In the genomic region with DNA sequence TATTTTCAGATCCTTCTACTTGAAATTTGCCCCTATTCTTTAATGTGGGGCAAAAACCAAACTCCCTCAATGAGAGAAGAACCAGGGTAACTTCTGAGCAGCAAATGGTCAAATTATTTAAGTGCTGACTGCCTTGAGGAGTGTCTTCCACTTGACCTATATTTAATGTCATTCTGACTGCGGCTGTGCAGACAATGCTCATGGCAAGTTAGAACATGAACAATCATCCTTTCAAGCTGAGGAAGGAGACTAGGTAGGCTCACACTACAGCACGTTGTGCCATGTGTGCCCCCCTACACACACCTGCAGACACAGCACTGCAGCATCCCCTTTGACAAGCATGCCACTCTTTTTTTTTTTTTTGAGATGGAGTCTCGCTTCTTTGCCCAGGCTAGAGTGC, we compare ENCODE assay signal across 21 cellular contexts.
DNase-seq lines count a peak whose midpoint lies in the region; ATAC-seq and TF ChIP-seq lines count a peak whose summit lies in the region.
"Had no signal": no experiment of that assay in that cellular context is flagged by ENCODE, and none has a peak within 500 bp of the region (broad histone marks: within the 10 kb centered on the region; RNA-seq: fewer than 3 reads in every experiment).

No MANE protein-coding gene starts in this region.

- H3K4me3 ChIP-seq in OCI-LY1 (ENCODE audit: low read depth, low read length, poor library complexity, severe bottlenecking) (no peak overlapping the region), esophagus (ENCODE audit: low read depth in 1 of 2, low read length in 2 of 2) (no peak overlapping the region)
- H3K4me3 ChIP-seq: BLaER1 treated with 17β-estradiol and CSF1 and Interleukin-3, amounts not matched to agents 10 nM and 100 nM; K562 had no signal

- DNase-seq in DMS79 treated with DMSO at 0.1 percent for 48 hours (lab: John Stamatoyannopoulos, UW) (peak; percentile 22), NCI-H1105 (lab: John Stamatoyannopoulos, UW) (peak; percentile 2), AG20443 (ENCODE audit: low spot score) (no peak)
- DNase-seq: activated CD4-positive, alpha-beta T cell treated with anti-CD3 and anti-CD28 coated beads for 4 hours; activated effector memory CD4-positive, alpha-beta T cell treated with Interleukin-2 at 50 U/mL for 16 hours; activated T-cell treated with anti-CD3 and anti-CD28 coated beads for 4 hours; mesenchymal stem cell; NCI-H2029 treated with DMSO at 0.1 percent for 48 hours; nephron progenitor cell; SIG-M5; SW 1271; T1000 had no signal

- no peak for TF ChIP-seq CTCF in OCI-LY1 (IDR thresholded peaks at IDR 0.05; ENCODE audit: low read length)

- ATAC-seq in GM21390 (IDR thresholded peaks at IDR 0.05; ENCODE audit: unreplicated experiment) (no peak), HG03521 (IDR thresholded peaks at IDR 0.05; ENCODE audit: unreplicated experiment) (no peak)
- ATAC-seq: K562; left lobe of liver; stimulated activated effector memory CD8-positive, alpha-beta T cell treated with anti-CD3 and anti-CD28 coated beads, Interleukin-12 subunit alpha, Interleukin-12 subunit beta, amount 100 ng/mL, for 72 hours had no signal

- H3K9ac ChIP-seq in OCI-LY1 (ENCODE audit: low read length) = no peak overlapping the region; the same call in 1 of the 2 replicates
- H3K9ac ChIP-seq: BLaER1 treated with 17β-estradiol and CSF1 and Interleukin-3, amounts not matched to agents 10 nM and 100 nM had no signal

- whole genome bisulfite sequencing in esophagus, 2 donors = 56 to 66% methylated on average over 3 of the region's 3 CpGs

- H3K9me3 ChIP-seq in OCI-LY1 (ENCODE audit: low read length) = no peaks in the 10 kb centered on the region
- H3K9me3 ChIP-seq in esophagus (ENCODE audit: control insufficient read depth in 2 of 2, insufficient read depth in 1 of 2, low read depth in 1 of 2, low read length in 1 of 2) = no peaks in the 10 kb centered on the region
- H3K9me3 ChIP-seq: BLaER1 treated with 17β-estradiol and CSF1 and Interleukin-3, amounts not matched to agents 10 nM and 100 nM had no signal

- no peaks in the 10 kb centered on the region for H4K20me1 ChIP-seq in OCI-LY1 (ENCODE audit: insufficient read depth, low read length)
- H4K20me1 ChIP-seq: BLaER1 treated with 17β-estradiol and CSF1 and Interleukin-3, amounts not matched to agents 10 nM and 100 nM had no signal

- H3K4me1 ChIP-seq in OCI-LY1 (ENCODE audit: insufficient read depth, low read length, severe bottlenecking) = peaks cover 100% of the 10 kb centered on the region
- peaks cover 4 to 6% of the 10 kb centered on the region in 2 donors for H3K4me1 ChIP-seq in esophagus (ENCODE audit: control insufficient read depth in 2 of 2, insufficient read depth in 2 of 2, low read length in 1 of 2)

- H3K9me2 ChIP-seq in OCI-LY1 (ENCODE audit: low read depth, low read length) = no peaks in the 10 kb centered on the region

- H3K27me3 ChIP-seq in OCI-LY1 (ENCODE audit: insufficient read depth, low read length) (no peaks in the 10 kb centered on the region), esophagus (ENCODE audit: control insufficient read depth in 1 of 2, insufficient read depth in 2 of 2, low read length in 2 of 2) (no peaks in the 10 kb centered on the region)
- H3K27me3 ChIP-seq: BLaER1 treated with 17β-estradiol and CSF1 and Interleukin-3, amounts not matched to agents 10 nM and 100 nM had no signal

- peak overlapping the region; percentile 33; the same call in 1 of the 2 replicates for H3K4me2 ChIP-seq in OCI-LY1 (ENCODE audit: low read length)
- H3K4me2 ChIP-seq: BLaER1 treated with 17β-estradiol and CSF1 and Interleukin-3, amounts not matched to agents 10 nM and 100 nM had no signal

- no peak overlapping the region for H2AFZ ChIP-seq in OCI-LY1 (ENCODE audit: low read length)

- H3K79me2 ChIP-seq in OCI-LY1 (ENCODE audit: insufficient read depth, low read length) = peaks cover 35% of the 10 kb centered on the region

- peaks cover 7% of the 10 kb centered on the region; the same call in 1 of the 2 replicates for H3F3A ChIP-seq in OCI-LY1 (ENCODE audit: insufficient read depth, low read length)

- H3K27ac ChIP-seq in OCI-LY1 (ENCODE audit: low read depth, low read length, poor library complexity, severe bottlenecking) (peak overlapping the region; percentile 92), esophagus (ENCODE audit: low read depth in 2 of 2, low read length in 1 of 2) (peak overlapping the region; percentile 16 to 49)
- H3K27ac ChIP-seq: BLaER1 treated with 17β-estradiol and CSF1 and Interleukin-3, amounts not matched to agents 10 nM and 100 nM; VCaP had no signal

- H3K36me3 ChIP-seq in OCI-LY1 (ENCODE audit: insufficient read depth, low read length) = peaks cover 20% of the 10 kb centered on the region; the same call in 1 of the 2 replicates
- H3K36me3 ChIP-seq in esophagus (ENCODE audit: control insufficient read depth in 2 of 2, insufficient read depth in 2 of 2, low read length in 1 of 2) = peaks cover 0 to 2% of the 10 kb centered on the region in 2 donors
- H3K36me3 ChIP-seq: BLaER1 treated with 17β-estradiol and CSF1 and Interleukin-3, amounts not matched to agents 10 nM and 100 nM had no signal
